In genomic region chr16:49859139-49859947, GRCh38 we compare ENCODE assay signal across 9 cellular contexts. TPM values are rescaled to one million over a fixed set of nuclear protein-coding genes. Genes with fewer than 3 reads are reported as not detected.
DNase-seq lines count a peak whose midpoint lies in the region; ATAC-seq, FAIRE-seq and TF ChIP-seq lines count a peak whose summit lies in the region.
"Had no signal": no experiment of that assay in that cellular context is flagged by ENCODE, and none has a peak within 500 bp of the region (broad histone marks: within the 10 kb centered on the region; RNA-seq: fewer than 3 reads in every experiment).

No MANE protein-coding gene starts in this region.

- no peaks in the 10 kb centered on the region for H3K9me1 ChIP-seq in K562 (ENCODE audit: control insufficient read depth, insufficient read depth, low read length)

- H3K9me3 ChIP-seq in K562 (replicated peaks; ENCODE audit: control insufficient read depth, insufficient read depth, low read depth, low read length) (no peaks in the 10 kb centered on the region), subcutaneous abdominal adipose tissue (ENCODE audit: control insufficient read depth in 5 of 5, low read length in 5 of 5) (no peaks in the 10 kb centered on the region)

- FAIRE-seq in K562 (lab: Jason Lieb, UNC) = no peak
- FAIRE-seq: A204.1 had no signal

- no peak overlapping the region; the same call in 1 of the 2 replicates for H3K4me2 ChIP-seq in K562 (ENCODE audit: insufficient read depth, low read length)

- POLR2A ChIA-PET in K562 (lab: Yijun Ruan, JAX) = interaction anchor here (0.7 kb wide), 1 partner anchor 10 kb away, joined by 3 read pairs; no protein-coding TSS in a partner anchor

- peak; percentile 53 for DNase-seq in NCI-H1694 (lab: John Stamatoyannopoulos, UW)
- no peak for DNase-seq in NCI-H1694 treated with DMSO at 0.1 percent for 48 hours (lab: John Stamatoyannopoulos, UW)
- DNase-seq in K562 (ENCODE audit: extremely low read depth in 1 of 4, low spot score in 3 of 4) = peak in 3 of 4 experiments; percentile 39 to 45 (median 44)
- peak; percentile 51 for DNase-seq in left lobe of liver (ENCODE audit: low spot score)

- H2AFZ ChIP-seq in K562 (ENCODE audit: low read depth, low read length) = no peak overlapping the region

- CTCF ChIA-PET in K562 (lab: Yijun Ruan, JAX; ENCODE audit: low intra/inter-chr PET ratio) = no interaction called here

- TF ChIP-seq CTCF in K562 (IDR thresholded peaks at IDR 0.05 in 2 of 3, conservative IDR thresholded peaks at IDR 0.05 in 1 of 3; ENCODE audit: insufficient read depth in 2 of 3, low read depth in 1 of 3, low read length in 3 of 3) = no peak

- no peak for TF ChIP-seq POLR2A in K562 (conservative IDR thresholded peaks at IDR 0.05)

- 4% methylated on average over 21 of the region's 28 CpGs for WGBS in K562 (ENCODE audit: insufficient coverage, low coverage, missing lambda C conversion rate)

- H3K4me3 ChIP-seq in K562 (no peak overlapping the region), subcutaneous abdominal adipose tissue (ENCODE audit: low read depth in 1 of 5, low read length in 5 of 5) (peak overlapping the region; percentile 48 to 76 (median 66))

- H3K4me1 ChIP-seq in K562 (replicated peaks in 1 of 2; ENCODE audit: control insufficient read depth in 2 of 2, insufficient read depth in 2 of 2, low read length in 2 of 2) (peaks cover 4 to 48% of the 10 kb centered on the region in 2 experiments; a peak in 3 of 5 replicates), subcutaneous abdominal adipose tissue (ENCODE audit: control insufficient read depth in 5 of 5, insufficient read depth in 5 of 5, low read length in 5 of 5) (peaks cover 2 to 32% (median 25%) of the 10 kb centered on the region in 5 donors)

- ATAC-seq in K562 (no peak; the same call in 2 of the 3 replicates), left lobe of liver (no peak), HG03521 (IDR thresholded peaks at IDR 0.05; ENCODE audit: unreplicated experiment) (no peak), HG03571 (IDR thresholded peaks at IDR 0.05; ENCODE audit: unreplicated experiment) (no peak), GM21737 (IDR thresholded peaks at IDR 0.05; ENCODE audit: unreplicated experiment) (no peak)

- intact Hi-C loops in K562 (cut with micrococcal nuclease) = no loop called here

- in situ Hi-C loops in K562 (cut with MboI) = no loop called here

- H3K36me3 ChIP-seq in K562 (ENCODE audit: control insufficient read depth, insufficient read depth, low read length) (no peaks in the 10 kb centered on the region), subcutaneous abdominal adipose tissue (ENCODE audit: control insufficient read depth in 5 of 5, insufficient read depth in 5 of 5, low read length in 5 of 5) (no peaks in the 10 kb centered on the region)

- H3K27me3 ChIP-seq in K562 (ENCODE audit: control insufficient read depth in 2 of 2, insufficient read depth in 2 of 2, low read length in 2 of 2) (peaks cover 20 to 49% of the 10 kb centered on the region in 2 experiments; a peak in 4 of 5 replicates), subcutaneous abdominal adipose tissue (ENCODE audit: control insufficient read depth in 5 of 5, insufficient read depth in 4 of 5, low read length in 5 of 5) (no peaks in the 10 kb centered on the region)

- no peak for TF ChIP-seq EP300 in K562 (IDR thresholded peaks at IDR 0.05; ENCODE audit: low read length)

- H3K27ac ChIP-seq in K562 (ENCODE audit: extremely low read depth, low read depth, low read length) (no peak overlapping the region), subcutaneous abdominal adipose tissue (ENCODE audit: low read depth, low read length) (peak overlapping the region; percentile 67)

- H4K20me1 ChIP-seq in K562 (replicated peaks; ENCODE audit: control insufficient read depth, insufficient read depth, low read length) = no peaks in the 10 kb centered on the region

- no TSS peak for BruUV-seq in K562 (replicated peaks; lab: Mats Ljungman, UMichigan)

- H3K79me2 ChIP-seq in K562 (ENCODE audit: control insufficient read depth, insufficient read depth, low read length) = no peaks in the 10 kb centered on the region

- no peak for TF ChIP-seq RAD21 in K562 (CRISPR knock-in tag; conservative IDR thresholded peaks at IDR 0.05 in 1 of 2, IDR thresholded peaks at IDR 0.05 in 1 of 2)

- H3K9ac ChIP-seq in K562 (ENCODE audit: insufficient read depth in 1 of 2, low read depth in 2 of 2, low read length in 2 of 2) = no peak overlapping the region
- peak overlapping the region in 4 of 5 donors; percentile 51 to 69 (median 56) for H3K9ac ChIP-seq in subcutaneous abdominal adipose tissue (ENCODE audit: low read length in 5 of 5)

TF ChIP-seq in K562, 482 proteins besides CTCF, POLR2A, EP300 and RAD21 (continues in another document):
- TF ChIP-seq MAZ (CRISPR knock-in tag; conservative IDR thresholded peaks at IDR 0.05 in 1 of 2, IDR thresholded peaks at IDR 0.05 in 1 of 2) (no peak), BCLAF1 (IDR thresholded peaks at IDR 0.05; ENCODE audit: borderline replicate concordance in 1 of 2, control insufficient read depth in 1 of 2, low read depth in 2 of 2, low read length in 1 of 2) (no peak), MTA1 (IDR thresholded peaks at IDR 0.05; ENCODE audit: borderline replicate concordance) (no peak), CXXC5 (CRISPR knock-in tag; IDR thresholded peaks at IDR 0.05) (peak; percentile 9; the same call in 1 of the 2 replicates), SREBF1 (IDR thresholded peaks at IDR 0.05; ENCODE audit: borderline replicate concordance, low read depth, low read length) (no peak), ZNF280B (CRISPR knock-in tag; IDR thresholded peaks at IDR 0.05) (no peak), IRF2 (CRISPR knock-in tag; IDR thresholded peaks at IDR 0.05) (no peak), ZNF354B (CRISPR knock-in tag; IDR thresholded peaks at IDR 0.05) (no peak), ZNF561 (CRISPR knock-in tag; conservative IDR thresholded peaks at IDR 0.05) (no peak), MAX (CRISPR knock-in tag; IDR thresholded peaks at IDR 0.05) (no peak), EWSR1 (IDR thresholded peaks at IDR 0.05; ENCODE audit: borderline replicate concordance, low read depth, partially characterized antibody) (no peak), EP400 (IDR thresholded peaks at IDR 0.05) (no peak), NR2F6 (CRISPR knock-in tag; IDR thresholded peaks at IDR 0.05) (no peak), DPF2 (IDR thresholded peaks at IDR 0.05) (no peak), EGR1 (conservative IDR thresholded peaks at IDR 0.05) (peak; percentile 58; the same call in 1 of the 2 replicates)

RNA-seq across cellular contexts. Expression of gene ZNF423, which starts 3.4 kb away (rescaled TPM):
- total RNA-seq in K562 (2011; cell fraction: chromatin; rRNA removed; ENCODE audit: low replicate concordance) = not detected in 2 replicates
- total RNA-seq in K562 (2011; cell fraction: nucleolus; rRNA removed) = not detected in 2 replicates
- total RNA-seq in K562 (2011; cell fraction: nucleoplasm; rRNA removed) = not detected in 2 replicates
- total RNA-seq in K562 (2014; rRNA removed) (not detected in 2 replicates), K562 (2014; rRNA removed; fragmentation: Illumina TruSeq; extraction: Trizol) (not detected in 2 replicates), K562 (2015; rRNA removed; fragmentation: Illumina TruSeq; extraction: Trizol) (not detected in 2 replicates), K562 (2021) (not detected in 2 replicates), left lobe of liver (2.0 TPM)
- polyA plus RNA-seq in K562 (2011; rRNA removed) (not detected in 2 replicates), K562 (2014; fragmentation: Illumina TruSeq; extraction: Trizol) (not detected in 2 replicates), K562 (2014; fragmentation: Nextera tagmentation; extraction: Ambion mirVana) (not detected), K562 (2014; rRNA removed) (not detected in 2 replicates)
- 0.03 TPM in 1 of 2 replicates, not detected in the other for polyA plus RNA-seq in K562 (2011; cell fraction: cytosol; rRNA removed)
- not detected in 2 replicates for polyA plus RNA-seq in K562 (2011; cell fraction: nucleus; rRNA removed)
- not detected in 2 replicates for polyA plus RNA-seq in K562 (2012)
- polyA minus RNA-seq in K562 (2011; rRNA and poly(A)+ RNA removed) = not detected in 2 replicates
- not detected in 2 replicates for polyA minus RNA-seq in K562 (2011; cell fraction: cytosol; rRNA and poly(A)+ RNA removed)
- not detected in 2 replicates for polyA minus RNA-seq in K562 (2011; cell fraction: nucleus; rRNA and poly(A)+ RNA removed)

Comparison
In these comparisons a context has a peak if more than half of its experiments do, and no peak if none do; other contexts are left out.
1. H3K9ac ChIP-seq: peak in subcutaneous abdominal adipose tissue (4 of 5); none in K562 (0 of 2).